Comparison of ENCODE assay signal across 15 cellular contexts in the genomic region with DNA sequence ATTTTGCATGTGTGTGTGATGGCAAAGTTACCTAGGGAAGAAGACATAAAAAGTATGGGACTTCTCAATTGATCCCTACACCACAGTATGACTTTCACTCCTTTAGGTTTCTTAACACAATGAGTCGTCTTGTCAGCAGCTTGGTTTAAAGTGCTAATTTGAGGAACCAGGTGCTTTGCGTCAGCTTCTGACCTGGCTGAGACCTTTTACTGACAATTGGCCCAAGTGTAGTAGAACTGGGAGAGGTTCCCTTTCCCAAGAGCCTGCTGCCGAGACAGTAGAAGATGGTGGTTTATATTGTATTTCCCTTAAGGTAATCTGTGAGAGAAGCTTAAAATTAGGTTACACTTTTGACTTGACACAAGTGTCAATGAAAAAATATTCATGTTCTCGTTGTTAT. TPM values are rescaled to one million over a fixed set of nuclear protein-coding genes. Genes with fewer than 3 reads are reported as not detected.
DNase-seq lines count a peak whose midpoint lies in the region; ATAC-seq, FAIRE-seq and TF ChIP-seq lines count a peak whose summit lies in the region.
"Had no signal": no experiment of that assay in that cellular context is flagged by ENCODE, and none has a peak within 500 bp of the region (broad histone marks: within the 10 kb centered on the region; RNA-seq: fewer than 3 reads in every experiment).

No MANE protein-coding gene starts in this region.

- H2AFZ ChIP-seq in K562 (ENCODE audit: low read depth, low read length) (peak overlapping the region; percentile 79), SK-N-SH (ENCODE audit: low read depth) (no peak overlapping the region), PC-3 (ENCODE audit: low read length) (no peak overlapping the region)

- TF ChIP-seq RAD21 in K562 (CRISPR knock-in tag; conservative IDR thresholded peaks at IDR 0.05 in 1 of 2, IDR thresholded peaks at IDR 0.05 in 1 of 2) (no peak), SK-N-SH (IDR thresholded peaks at IDR 0.05; ENCODE audit: low read length) (no peak)

- H3F3A ChIP-seq in SK-N-SH (replicated peaks; ENCODE audit: insufficient read depth) (no peaks in the 10 kb centered on the region), PC-3 (ENCODE audit: low read length, unreplicated experiment) (no peaks in the 10 kb centered on the region)

- peaks cover 40% of the 10 kb centered on the region for H3K4me1 Mint-ChIP-seq in nephron

- H3K9me2 ChIP-seq in SK-N-SH (no peaks in the 10 kb centered on the region), PC-3 (replicated peaks; ENCODE audit: low read length) (no peaks in the 10 kb centered on the region)

- peak overlapping the region in 2 of 11 experiments; percentile 55 to 60; a peak in 1 of 22 replicates for H3K9ac ChIP-seq in BLaER1 treated with 17β-estradiol and CSF1 and Interleukin-3, amounts not matched to agents 10 nM and 100 nM
- H3K9ac ChIP-seq in K562 (ENCODE audit: insufficient read depth in 1 of 2, low read depth in 2 of 2, low read length in 2 of 2), result peak overlapping the region; percentile 27 to 65; a peak in 3 of 4 replicates
- no peak overlapping the region for H3K9ac ChIP-seq in SK-N-SH
- H3K9ac ChIP-seq in PC-3 (ENCODE audit: low read length), result no peak overlapping the region

- intact Hi-C loops in K562 (cut with micrococcal nuclease), result loop anchor here (1.0 kb wide), 1 partner anchor 18 kb away; no protein-coding TSS in a partner anchor
- intact Hi-C loops in PC-3 (cut with micrococcal nuclease), result no loop called here
- intact Hi-C loops in spleen (cut with DNase I; ENCODE audit: low total_unique reads), result no loop called here

- DNase-seq in K562 (ENCODE audit: extremely low read depth in 1 of 4, low spot score in 3 of 4) (peak in 1 of 4 experiments; percentile 38), SK-N-SH (no peak), PC-3 (no peak), globus pallidus (ENCODE audit: low spot score) (no peak), spleen (no peak)
- DNase-seq: activated naive CD8-positive, alpha-beta T cell treated with anti-CD3 and anti-CD28 coated beads, Interleukin-2, amount 50 U/mL, for 24 hours; GOT3; kidney glomerular epithelial cell; OCI-M1; stimulated activated naive CD4-positive, alpha-beta T cell treated with Interleukin-2 at 50 U/mL for 16 hours had no signal

- H3K4me3 ChIP-seq in BLaER1 treated with 17β-estradiol and CSF1 and Interleukin-3, amounts not matched to agents 10 nM and 100 nM, result no peak overlapping the region
- H3K4me3 ChIP-seq in K562 (no peak overlapping the region), SK-N-SH (ENCODE audit: low read depth in 2 of 2, low read length in 1 of 2) (no peak overlapping the region), PC-3 (ENCODE audit: low read length) (no peak overlapping the region), spleen (no peak overlapping the region)

- TF ChIP-seq EP300 in K562 (IDR thresholded peaks at IDR 0.05; ENCODE audit: low read length) (no peak), SK-N-SH (IDR thresholded peaks at IDR 0.05; ENCODE audit: borderline replicate concordance in 1 of 2, low read depth in 1 of 2, low read length in 1 of 2) (no peak)

- TF ChIP-seq POLR2A in K562 (conservative IDR thresholded peaks at IDR 0.05) (no peak), spleen (IDR thresholded peaks at IDR 0.05) (no peak)

- peak overlapping the region; percentile 37 to 78 (median 74) for H3K27ac Mint-ChIP-seq in nephron
- H3K27ac Mint-ChIP-seq: activated naive CD8-positive, alpha-beta T cell treated with anti-CD3 and anti-CD28 coated beads, Interleukin-2, amount 50 U/mL, for 24 hours had no signal

- TF ChIP-seq CTCF in K562 (IDR thresholded peaks at IDR 0.05 in 2 of 3, conservative IDR thresholded peaks at IDR 0.05 in 1 of 3; ENCODE audit: insufficient read depth in 2 of 3, low read depth in 1 of 3, low read length in 3 of 3) (no peak), nephron (IDR thresholded peaks at IDR 0.05; ENCODE audit: unreplicated experiment in 3 of 3) (no peak), SK-N-SH (IDR thresholded peaks at IDR 0.05) (no peak), PC-3 (conservative IDR thresholded peaks at IDR 0.05; ENCODE audit: low read depth, low read length) (no peak), spleen (IDR thresholded peaks at IDR 0.05 in 8 of 11, conservative IDR thresholded peaks at IDR 0.05 in 3 of 11) (no peak)

- peaks cover 0 to 40% (median 3%) of the 10 kb centered on the region in 11 experiments; a peak in 10 of 22 replicates for H3K36me3 ChIP-seq in BLaER1 treated with 17β-estradiol and CSF1 and Interleukin-3, amounts not matched to agents 10 nM and 100 nM
- H3K36me3 ChIP-seq in KOPT-K1 (ENCODE audit: insufficient read depth, low read length), result peaks cover 4% of the 10 kb centered on the region; the same call in 1 of the 2 replicates
- H3K36me3 ChIP-seq in K562 (ENCODE audit: control insufficient read depth, insufficient read depth, low read length), result no peaks in the 10 kb centered on the region
- H3K36me3 ChIP-seq in SK-N-SH (replicated peaks in 1 of 2; ENCODE audit: control insufficient read depth in 1 of 2, insufficient read depth in 2 of 2, low read length in 1 of 2), result peaks cover 0 to 3% of the 10 kb centered on the region in 2 experiments
- no peaks in the 10 kb centered on the region for H3K36me3 ChIP-seq in PC-3 (ENCODE audit: low read depth, low read length)
- no peaks in the 10 kb centered on the region for H3K36me3 ChIP-seq in spleen

- no peaks in the 10 kb centered on the region for H3K9me1 ChIP-seq in K562 (ENCODE audit: control insufficient read depth, insufficient read depth, low read length)

- WGBS in K562 (ENCODE audit: insufficient coverage, low coverage, missing lambda C conversion rate), result 15% methylated on average over 4 of the region's 4 CpGs
- 96% methylated on average over 4 of the region's 4 CpGs for WGBS in SK-N-SH (ENCODE audit: low lambda C conversion rate)
- 37 to 64% (median 59%) methylated on average over 4 of the region's 4 CpGs for WGBS in spleen, 5 donors

- in situ Hi-C loops in K562 (cut with MboI), result no loop called here

- no peak overlapping the region for H3K4me3 Mint-ChIP-seq in nephron
- H3K4me3 Mint-ChIP-seq: activated naive CD8-positive, alpha-beta T cell treated with anti-CD3 and anti-CD28 coated beads, Interleukin-2, amount 50 U/mL, for 24 hours; neural crest cell had no signal

- no peak for FAIRE-seq in K562 (lab: Jason Lieb, UNC)

- H3K9me3 Mint-ChIP-seq in nephron, result no peaks in the 10 kb centered on the region
- H3K9me3 Mint-ChIP-seq: activated naive CD8-positive, alpha-beta T cell treated with anti-CD3 and anti-CD28 coated beads, Interleukin-2, amount 50 U/mL, for 24 hours had no signal

- peak overlapping the region in 7 of 11 experiments; percentile 17 to 74 (median 58); a peak in 12 of 22 replicates for H3K27ac ChIP-seq in BLaER1 treated with 17β-estradiol and CSF1 and Interleukin-3, amounts not matched to agents 10 nM and 100 nM
- H3K27ac ChIP-seq in KOPT-K1 (ENCODE audit: low read depth, low read length, poor library complexity, severe bottlenecking), result peak overlapping the region; percentile 96
- H3K27ac ChIP-seq in K562 (ENCODE audit: extremely low read depth, low read depth, low read length), result peak overlapping the region; percentile 84
- no peak overlapping the region for H3K27ac ChIP-seq in SK-N-SH (ENCODE audit: low read depth in 2 of 2, low read length in 1 of 2)
- no peak overlapping the region for H3K27ac ChIP-seq in PC-3 (ENCODE audit: low read length)
- H3K27ac ChIP-seq in spleen, result peak overlapping the region in 3 of 8 donors; percentile 1 to 33 (median 17)

- no peaks in the 10 kb centered on the region for H3K27me3 Mint-ChIP-seq in nephron (ENCODE audit: low read depth)

- H4K20me1 ChIP-seq in BLaER1 treated with 17β-estradiol and CSF1 and Interleukin-3, amounts not matched to agents 10 nM and 100 nM, result peaks cover 41 to 100% (median 93%) of the 10 kb centered on the region in 11 experiments; a peak in 21 of 22 replicates
- H4K20me1 ChIP-seq in K562 (replicated peaks; ENCODE audit: control insufficient read depth, insufficient read depth, low read length) (no peaks in the 10 kb centered on the region), SK-N-SH (ENCODE audit: insufficient read depth) (peaks cover 66% of the 10 kb centered on the region), PC-3 (ENCODE audit: low read length) (no peaks in the 10 kb centered on the region)

- peaks cover 4% of the 10 kb centered on the region for H3K36me3 Mint-ChIP-seq in nephron (ENCODE audit: low read depth)

- peaks cover 73 to 100% (median 90%) of the 10 kb centered on the region in 10 experiments for H3K4me1 ChIP-seq in BLaER1 treated with 17β-estradiol and CSF1 and Interleukin-3, amounts not matched to agents 10 nM and 100 nM
- H3K4me1 ChIP-seq in K562 (replicated peaks in 1 of 2; ENCODE audit: control insufficient read depth in 2 of 2, insufficient read depth in 2 of 2, low read length in 2 of 2) (peaks cover 31 to 67% of the 10 kb centered on the region in 2 experiments), SK-N-SH (ENCODE audit: control insufficient read depth in 1 of 2, insufficient read depth in 2 of 2, low read depth in 1 of 2, low read length in 1 of 2) (peaks cover 4 to 7% of the 10 kb centered on the region in 2 experiments; a peak in 2 of 4 replicates), PC-3 (ENCODE audit: insufficient read depth, low read length) (peaks cover 28% of the 10 kb centered on the region), spleen (peaks cover 0 to 56% (median 27%) of the 10 kb centered on the region in 6 donors)

- peaks cover 97% of the 10 kb centered on the region for H3K79me2 ChIP-seq in K562 (ENCODE audit: control insufficient read depth, insufficient read depth, low read length)
- peaks cover 96% of the 10 kb centered on the region for H3K79me2 ChIP-seq in SK-N-SH (ENCODE audit: insufficient read depth)
- peaks cover 95% of the 10 kb centered on the region for H3K79me2 ChIP-seq in PC-3 (ENCODE audit: low read length)

- POLR2A ChIA-PET in K562 (lab: Yijun Ruan, JAX) (interaction anchor here (0.6 to 5.1 kb wide), 11 partner anchors 8 to 395 kb away, joined by 3 to 25 read pairs (median 3); a partner anchor contains a TSS), SK-N-SH (lab: Yijun Ruan, JAX) (no interaction called here), PC-3 (lab: Charles Lee; ENCODE audit: unreplicated experiment) (no interaction called here)

- no peak for ATAC-seq in K562
- no peak for ATAC-seq in PC-3
- ATAC-seq: activated CD4-positive, CD25-positive, alpha-beta regulatory T cell treated with anti-CD3 and anti-CD28 coated beads, Interleukin-2, amount 50 U/mL, for 24 hours; activated naive CD8-positive, alpha-beta T cell treated with anti-CD3 and anti-CD28 coated beads, Interleukin-2, amount 50 U/mL, for 24 hours had no signal

- H3K4me2 ChIP-seq in BLaER1 treated with 17β-estradiol and CSF1 and Interleukin-3, amounts not matched to agents 10 nM and 100 nM, result peak overlapping the region; percentile 71 to 95 (median 83); a peak in 21 of 22 replicates
- H3K4me2 ChIP-seq in K562 (ENCODE audit: insufficient read depth, low read length) (peak overlapping the region; percentile 68), SK-N-SH (no peak overlapping the region), PC-3 (ENCODE audit: low read length) (no peak overlapping the region)

- no peaks in the 10 kb centered on the region for H3K27me3 ChIP-seq in BLaER1 treated with 17β-estradiol and CSF1 and Interleukin-3, amounts not matched to agents 10 nM and 100 nM
- H3K27me3 ChIP-seq in K562 (ENCODE audit: control insufficient read depth in 2 of 2, insufficient read depth in 2 of 2, low read length in 2 of 2) (no peaks in the 10 kb centered on the region), SK-N-SH (ENCODE audit: insufficient read depth) (no peaks in the 10 kb centered on the region), PC-3 (ENCODE audit: low read length) (no peaks in the 10 kb centered on the region), spleen (replicated peaks in 1 of 7) (peaks cover 0 to 21% (median 0%) of the 10 kb centered on the region in 7 donors)

- peaks cover 0 to 4% (median 0%) of the 10 kb centered on the region in 11 experiments; a peak in 2 of 22 replicates for H3K9me3 ChIP-seq in BLaER1 treated with 17β-estradiol and CSF1 and Interleukin-3, amounts not matched to agents 10 nM and 100 nM (replicated peaks in 1 of 11)
- H3K9me3 ChIP-seq in KOPT-K1 (ENCODE audit: insufficient read depth, low read length, poor library complexity, severe bottlenecking), result no peaks in the 10 kb centered on the region
- H3K9me3 ChIP-seq in K562 (replicated peaks; ENCODE audit: control insufficient read depth, insufficient read depth, low read depth, low read length), result no peaks in the 10 kb centered on the region
- H3K9me3 ChIP-seq in SK-N-SH, result no peaks in the 10 kb centered on the region
- H3K9me3 ChIP-seq in PC-3 (ENCODE audit: low read length), result no peaks in the 10 kb centered on the region
- H3K9me3 ChIP-seq in spleen, result no peaks in the 10 kb centered on the region

- BruUV-seq in K562 (replicated peaks; lab: Mats Ljungman, UMichigan) (no TSS peak), PC-3 (replicated peaks; lab: Mats Ljungman, UMichigan) (no TSS peak)

- CTCF ChIA-PET in K562 (lab: Yijun Ruan, JAX; ENCODE audit: low intra/inter-chr PET ratio) (no interaction called here), SK-N-SH (lab: Yijun Ruan, JAX) (interaction anchor here (1.7 to 3.4 kb wide), 3 partner anchors 9 to 64 kb away, joined by 4 to 10 read pairs (median 9); a partner anchor contains a TSS), PC-3 (lab: Charles Lee) (no interaction called here)

RNA-seq across cellular contexts. Expression of a gene that starts 54.9 kb away (rescaled TPM):
- 0.48 and 1.4 TPM in 2 replicates for total RNA-seq in K562 (2011; cell fraction: chromatin; rRNA removed; ENCODE audit: low replicate concordance)
- total RNA-seq in K562 (2011; cell fraction: nucleolus; rRNA removed), result 1.7 and 3.0 TPM in 2 replicates
- 1.1 and 1.5 TPM in 2 replicates for total RNA-seq in K562 (2011; cell fraction: nucleoplasm; rRNA removed)
- total RNA-seq in K562 (2014; rRNA removed), result 0.33 and 0.73 TPM in 2 replicates
- total RNA-seq in K562 (2014; rRNA removed; fragmentation: Illumina TruSeq; extraction: Trizol), result not detected in 2 replicates
- total RNA-seq in K562 (2015; rRNA removed; fragmentation: Illumina TruSeq; extraction: Trizol), result 0.19 and 0.40 TPM in 2 replicates
- total RNA-seq in K562 (2021), result 0.69 and 0.83 TPM in 2 replicates
- polyA plus RNA-seq in K562 (2011; rRNA removed), result 0.08 and 0.33 TPM in 2 replicates
- 0.21 and 1.0 TPM in 2 replicates for polyA plus RNA-seq in K562 (2011; cell fraction: cytosol; rRNA removed)
- polyA plus RNA-seq in K562 (2011; cell fraction: nucleus; rRNA removed), result 0.42 and 2.2 TPM in 2 replicates
- polyA plus RNA-seq in K562 (2012), result 0.61 and 0.93 TPM in 2 replicates
- 0.19 and 0.25 TPM in 2 replicates for polyA plus RNA-seq in K562 (2014; fragmentation: Illumina TruSeq; extraction: Trizol)
- polyA plus RNA-seq in K562 (2014; fragmentation: Nextera tagmentation; extraction: Ambion mirVana), result not detected
- polyA plus RNA-seq in K562 (2014; rRNA removed), result 0.39 and 0.86 TPM in 2 replicates
- polyA minus RNA-seq in K562 (2011; rRNA and poly(A)+ RNA removed), result 0.21 TPM in 1 of 2 replicates, not detected in the other
- polyA minus RNA-seq in K562 (2011; cell fraction: cytosol; rRNA and poly(A)+ RNA removed), result not detected in 2 replicates
- 0.44 and 1.1 TPM in 2 replicates for polyA minus RNA-seq in K562 (2011; cell fraction: nucleus; rRNA and poly(A)+ RNA removed)
- 0.53 and 0.70 TPM in 2 replicates for polyA plus RNA-seq in SK-N-SH (2012; rRNA removed)
- 0.15 and 0.25 TPM in 2 replicates for polyA plus RNA-seq in SK-N-SH (2012; cell fraction: cytosol; rRNA removed)
- polyA plus RNA-seq in SK-N-SH (2012; cell fraction: nucleus; rRNA removed), result 1.4 TPM in 2 replicates
- 3.1 and 3.7 TPM in 2 replicates for total RNA-seq in PC-3 (2014; rRNA removed)
- 1 to 10 TPM in 5 of 7 donors, under 1 TPM in 2; 0.76 to 3.3 (median 1.5) TPM for total RNA-seq in spleen
- polyA plus RNA-seq in spleen, result 1 to 10 TPM in 1 of 3 donors, under 1 TPM in 2; 0.53 to 1.1 (median 0.57) TPM

Comparison
In these comparisons a context has a peak if more than half of its experiments do, and no peak if none do; other contexts are left out.
1. H3K27ac ChIP-seq: peak in BLaER1 treated with 17β-estradiol and CSF1 and Interleukin-3, amounts not matched to agents 10 nM and 100 nM (7 of 11), KOPT-K1 (single experiment) and K562 (single experiment); none in SK-N-SH (0 of 2) and PC-3 (single experiment).
2. H3K4me2 ChIP-seq: peak in BLaER1 treated with 17β-estradiol and CSF1 and Interleukin-3, amounts not matched to agents 10 nM and 100 nM (11 of 11) and K562 (single experiment); none in SK-N-SH (single experiment) and PC-3 (single experiment).
3. H3K9ac ChIP-seq: peak in K562 (2 of 2); none in SK-N-SH (single experiment) and PC-3 (single experiment).